In genomic region chr3:39605837-39606236, GRCh38 we compare ENCODE assay signal across 29 cellular contexts.
"Had no signal": no experiment of that assay in that cellular context is flagged by ENCODE, and none has a peak within 500 bp of the region (broad histone marks: within the 10 kb centered on the region; RNA-seq: fewer than 3 reads in every experiment).

No MANE protein-coding gene starts in this region.

- H3K27me3 Mint-ChIP-seq: type B pancreatic cell had no signal

- H3K36me3 Mint-ChIP-seq: stimulated activated effector memory CD8-positive, alpha-beta T cell treated with anti-CD3 and anti-CD28 coated beads, Interleukin-12 subunit alpha, Interleukin-12 subunit beta, amount 100 ng/mL, for 72 hours; stimulated activated memory B cell treated with anti-CD40 and anti-IgM and Interleukin-4, amounts not matched to agents 10 μg/mL and 1 μg/mL and 100 μg/mL, for 72 hours; stimulated activated naive B cell treated with anti-CD40 and anti-IgM and Interleukin-4, amounts not matched to agents 10 μg/mL and 1 μg/mL and 100 μg/mL, for 72 hours; type B pancreatic cell had no signal

- H3K27ac ChIP-seq: stomach, suprapubic skin, testis, thoracic aorta, thyroid gland, tibial artery, tibial nerve, transverse colon, upper lobe of left lung, upper lobe of right lung, uterus, vagina had no signal

- H3K27me3 ChIP-seq: stomach, suprapubic skin, testis, thyroid gland, tibial artery, tibial nerve, transverse colon, upper lobe of left lung, upper lobe of right lung, uterus, vagina had no signal

- ATAC-seq: stimulated activated effector memory CD8-positive, alpha-beta T cell treated with anti-CD3 and anti-CD28 coated beads, Interleukin-12 subunit alpha, Interleukin-12 subunit beta, amount 100 ng/mL, for 72 hours; stimulated activated memory B cell treated with anti-CD40 and anti-IgM and Interleukin-4, amounts not matched to agents 10 μg/mL and 1 μg/mL and 100 μg/mL, for 72 hours; stimulated activated naive B cell treated with anti-CD40 and anti-IgM and Interleukin-4, amounts not matched to agents 10 μg/mL and 1 μg/mL and 100 μg/mL, for 72 hours; stimulated activated naive CD8-positive, alpha-beta T cell treated with anti-CD3 and anti-CD28 coated beads, Interleukin-15, amount 100 ng/mL, for 72 hours; stimulated activated naive CD8-positive, alpha-beta T cell treated with anti-CD3 and anti-CD28 coated beads, Interleukin-15, Interleukin-2, amounts not matched to agents 100 U/mL and 50 U/mL, for 24 hours; upper lobe of right lung had no signal

- H3K4me1 Mint-ChIP-seq: stimulated activated effector memory CD8-positive, alpha-beta T cell treated with anti-CD3 and anti-CD28 coated beads, Interleukin-12 subunit alpha, Interleukin-12 subunit beta, amount 100 ng/mL, for 72 hours; stimulated activated memory B cell treated with anti-CD40 and anti-IgM and Interleukin-4, amounts not matched to agents 10 μg/mL and 1 μg/mL and 100 μg/mL, for 72 hours; stimulated activated naive B cell treated with anti-CD40 and anti-IgM and Interleukin-4, amounts not matched to agents 10 μg/mL and 1 μg/mL and 100 μg/mL, for 72 hours; stimulated activated naive CD8-positive, alpha-beta T cell treated with anti-CD3 and anti-CD28 coated beads, Interleukin-15, amount 100 ng/mL, for 72 hours had no signal

- H3K4me3 Mint-ChIP-seq: stimulated activated effector memory CD8-positive, alpha-beta T cell treated with anti-CD3 and anti-CD28 coated beads, Interleukin-12 subunit alpha, Interleukin-12 subunit beta, amount 100 ng/mL, for 72 hours; stimulated activated memory B cell treated with anti-CD40 and anti-IgM and Interleukin-4, amounts not matched to agents 10 μg/mL and 1 μg/mL and 100 μg/mL, for 72 hours; stimulated activated naive B cell treated with anti-CD40 and anti-IgM and Interleukin-4, amounts not matched to agents 10 μg/mL and 1 μg/mL and 100 μg/mL, for 72 hours; stimulated activated naive CD8-positive, alpha-beta T cell treated with anti-CD3 and anti-CD28 coated beads, Interleukin-15, amount 100 ng/mL, for 72 hours; stimulated activated naive CD8-positive, alpha-beta T cell treated with anti-CD3 and anti-CD28 coated beads, Interleukin-15, Interleukin-2, amounts not matched to agents 100 ng/mL and 50 ng/mL, for 24 hours; type B pancreatic cell had no signal

- H3K4me1 ChIP-seq: stomach, suprapubic skin, testis, thyroid gland, tibial artery, tibial nerve, transverse colon, upper lobe of left lung, upper lobe of right lung, uterus, vagina had no signal

- H3K27ac Mint-ChIP-seq: stimulated activated effector memory CD8-positive, alpha-beta T cell treated with anti-CD3 and anti-CD28 coated beads, Interleukin-12 subunit alpha, Interleukin-12 subunit beta, amount 100 ng/mL, for 72 hours; stimulated activated memory B cell treated with anti-CD40 and anti-IgM and Interleukin-4, amounts not matched to agents 10 μg/mL and 1 μg/mL and 100 μg/mL, for 72 hours; stimulated activated naive B cell treated with anti-CD40 and anti-IgM and Interleukin-4, amounts not matched to agents 10 μg/mL and 1 μg/mL and 100 μg/mL, for 72 hours; stimulated activated naive CD8-positive, alpha-beta T cell treated with anti-CD3 and anti-CD28 coated beads, Interleukin-15, amount 100 ng/mL, for 72 hours; stimulated activated naive CD8-positive, alpha-beta T cell treated with anti-CD3 and anti-CD28 coated beads, Interleukin-15, Interleukin-2, amounts not matched to agents 100 ng/mL and 50 ng/mL, for 24 hours; type B pancreatic cell had no signal

- FAIRE-seq: urothelium cell line had no signal

- H3K9me3 ChIP-seq: stomach, testis, thoracic aorta, thyroid gland, tibial artery, transverse colon, upper lobe of left lung, upper lobe of right lung, uterus, vagina had no signal

- H3K4me3 ChIP-seq: stomach, suprapubic skin, testis, thoracic aorta, thyroid gland, tibial artery, tibial nerve, transverse colon, upper lobe of left lung, upper lobe of right lung, uterus, vagina had no signal

- H3K36me3 ChIP-seq: stomach, suprapubic skin, thoracic aorta, thyroid gland, tibial artery, tibial nerve, transverse colon, upper lobe of left lung, upper lobe of right lung, uterus, vagina had no signal

- DNase-seq: stimulated activated CD4-positive, alpha-beta T cell treated with anti-CD3 and anti-CD28 coated beads, Interleukin-2, amount 100 ng/mL, for 48 hours; stimulated activated CD4-positive, alpha-beta T cell treated with anti-CD3 and anti-CD28 coated beads, Interleukin-4, amount 100 ng/mL, for 1 hour; stimulated activated CD4-positive, alpha-beta T cell treated with anti-CD3 and anti-CD28 coated beads, Interleukin-4, amount 100 ng/mL, for 24 hours; stimulated activated CD4-positive, alpha-beta T cell treated with anti-CD3 and anti-CD28 coated beads, Interleukin-4, amount 100 ng/mL, for 4 hours; stimulated activated CD8-positive, alpha-beta memory T cell treated with anti-CD3 and anti-CD28 coated beads, Interleukin-4, amount 100 ng/mL, for 48 hours; stimulated activated naive B cell treated with anti-CD40 and anti-IgM and Interleukin-4, amounts not matched to agents 10 μg/mL and 1 μg/mL and 100 μg/mL, for 72 hours; stimulated activated naive CD4-positive, alpha-beta T cell; stimulated activated naive CD4-positive, alpha-beta T cell treated with Interleukin-2 at 50 U/mL for 16 hours; stimulated activated naive CD8-positive, alpha-beta T cell treated with anti-CD3 and anti-CD28 coated beads, Interleukin-15, amount 100 ng/mL, for 72 hours; stimulated activated naive CD8-positive, alpha-beta T cell treated with anti-CD3 and anti-CD28 coated beads, Interleukin-15, Interleukin-2, amounts not matched to agents 100 U/mL and 50 U/mL, for 24 hours; stomach; substantia nigra; testis; thyroid gland; tibial artery; transverse colon; trophoblast cell; upper lobe of left lung; upper lobe of right lung; uterus had no signal

- H3K9me3 Mint-ChIP-seq: stimulated activated naive CD8-positive, alpha-beta T cell treated with anti-CD3 and anti-CD28 coated beads, Interleukin-15, amount 100 ng/mL, for 72 hours; type B pancreatic cell had no signal
